ENCODE assay signal across 11 cellular contexts in the genomic region with DNA sequence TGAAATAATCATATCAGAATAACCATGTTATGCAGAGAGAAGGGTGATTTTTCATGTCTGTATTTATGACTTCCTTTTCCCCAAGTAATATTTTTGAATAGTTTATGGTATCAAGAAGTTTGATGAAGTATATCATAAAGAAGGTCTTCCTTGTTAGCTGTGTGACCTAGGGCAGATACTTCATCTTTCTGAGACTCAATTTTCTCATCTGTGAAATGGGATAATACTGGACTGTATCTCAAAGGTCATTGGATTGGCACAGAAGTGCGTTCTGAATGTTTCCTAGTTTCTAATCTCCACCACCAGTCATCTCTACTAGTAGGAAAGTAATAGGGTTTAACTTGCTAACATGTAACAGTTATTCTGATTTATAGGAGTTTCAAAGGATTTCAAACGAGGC.
"Had no signal": no experiment of that assay in that cellular context is flagged by ENCODE, and none has a peak within 500 bp of the region (broad histone marks: within the 10 kb centered on the region; RNA-seq: fewer than 3 reads in every experiment).

No MANE protein-coding gene starts in this region.

- H3K27ac ChIP-seq: tibial nerve had no signal

- H3K27ac Mint-ChIP-seq: nephron progenitor cell had no signal

- ATAC-seq: activated CD8-positive, alpha-beta T cell treated with anti-CD3 and anti-CD28 coated beads for 36 hours; left colon had no signal

- H3K36me3 ChIP-seq: esophagus squamous epithelium had no signal

- H3K27me3 ChIP-seq: esophagus squamous epithelium, tibial nerve had no signal

- H3K27me3 Mint-ChIP-seq: activated CD8-positive, alpha-beta T cell treated with anti-CD3 and anti-CD28 coated beads for 36 hours had no signal

- H3K4me3 ChIP-seq: esophagus squamous epithelium, lung, tibial nerve had no signal

- H3K4me3 Mint-ChIP-seq: activated CD8-positive, alpha-beta T cell treated with anti-CD3 and anti-CD28 coated beads for 36 hours; nephron progenitor cell had no signal

- DNase-seq: activated CD8-positive, alpha-beta T cell treated with anti-CD3 and anti-CD28 coated beads for 36 hours; activated naive CD4-positive, alpha-beta T cell treated with anti-CD3 and anti-CD28 coated beads, Interleukin-2, amount 50 U/mL, for 16 hours; esophagus squamous epithelium; foreskin fibroblast; glutamatergic neuron; left colon; nephron progenitor cell; SHP77 treated with DMSO at 0.1 percent for 48 hours; stimulated activated CD4-positive, alpha-beta T cell treated with anti-CD3 and anti-CD28 coated beads, Interleukin-12 subunit alpha, Interleukin-12 subunit beta, amount 100 ng/mL, for 4 hours had no signal

- H3K4me1 Mint-ChIP-seq: nephron progenitor cell had no signal
